22 cellular contexts compared by ENCODE assay signal in the genomic region with DNA sequence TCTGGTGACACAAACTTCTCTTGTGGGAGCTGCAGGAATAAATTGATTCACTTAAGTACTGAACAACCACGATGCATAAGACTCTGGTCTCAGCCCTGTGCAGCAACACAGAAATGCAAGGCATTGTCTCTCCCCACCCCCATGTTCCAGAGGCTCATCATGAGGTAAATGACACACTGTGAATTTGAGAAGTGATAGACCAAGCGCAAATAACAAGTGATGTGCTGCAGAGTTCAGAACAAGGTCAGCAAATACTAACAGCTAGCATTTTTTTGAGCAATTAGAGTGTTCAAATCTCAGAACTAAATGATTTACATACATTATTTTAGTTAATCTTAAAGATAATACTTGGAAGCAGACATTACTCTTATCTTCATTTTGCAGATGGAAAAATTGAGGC.
DNase-seq lines count a peak whose midpoint lies in the region; ATAC-seq and TF ChIP-seq lines count a peak whose summit lies in the region.
"Had no signal": no experiment of that assay in that cellular context is flagged by ENCODE, and none has a peak within 500 bp of the region (broad histone marks: within the 10 kb centered on the region; RNA-seq: fewer than 3 reads in every experiment).

No MANE protein-coding gene starts in this region.

- H3K4me1 ChIP-seq in right lobe of liver (no peaks in the 10 kb centered on the region), trophoblast cell (ENCODE audit: control insufficient read depth in 1 of 2, insufficient read depth in 2 of 2, low read length in 2 of 2) (no peaks in the 10 kb centered on the region), HAP-1 (no peaks in the 10 kb centered on the region)
- H3K4me1 ChIP-seq: A549; BE2C; BLaER1 treated with 17β-estradiol and CSF1 and Interleukin-3, amounts not matched to agents 10 nM and 100 nM had no signal

- no peak overlapping the region for H4K91ac ChIP-seq in trophoblast cell (ENCODE audit: low read depth, low read length)

- H3K4me2 ChIP-seq in trophoblast cell (ENCODE audit: low read length): no peak overlapping the region
- H3K4me2 ChIP-seq: A549; BLaER1 treated with 17β-estradiol and CSF1 and Interleukin-3, amounts not matched to agents 10 nM and 100 nM had no signal

- no peak overlapping the region for H2AFZ ChIP-seq in trophoblast cell (ENCODE audit: insufficient read depth, low read length, poor library complexity)
- H2AFZ ChIP-seq: GM23248 had no signal

- no peak overlapping the region for H3K4ac ChIP-seq in trophoblast cell (ENCODE audit: low read depth, low read length)

- no peak overlapping the region for H4K8ac ChIP-seq in trophoblast cell (ENCODE audit: low read depth, low read length)

- no peak overlapping the region for H2BK12ac ChIP-seq in trophoblast cell (ENCODE audit: low read length)

- TF ChIP-seq CTCF in right lobe of liver (IDR thresholded peaks at IDR 0.05): no peak

- H3K36me3 ChIP-seq in right lobe of liver (no peaks in the 10 kb centered on the region), trophoblast cell (ENCODE audit: control insufficient read depth in 1 of 2, insufficient read depth in 2 of 2, low read length in 2 of 2) (no peaks in the 10 kb centered on the region), HAP-1 (replicated peaks) (no peaks in the 10 kb centered on the region)
- H3K36me3 ChIP-seq: BE2C; BLaER1 treated with 17β-estradiol and CSF1 and Interleukin-3, amounts not matched to agents 10 nM and 100 nM had no signal

- no peak overlapping the region for H2BK120ac ChIP-seq in trophoblast cell (ENCODE audit: insufficient read depth, low read length, poor library complexity)

- no peak overlapping the region for H2AK5ac ChIP-seq in trophoblast cell (ENCODE audit: low read length)

- H3K9ac ChIP-seq in trophoblast cell (ENCODE audit: low read length): peak overlapping the region; percentile 13
- H3K9ac ChIP-seq: BLaER1 treated with 17β-estradiol and CSF1 and Interleukin-3, amounts not matched to agents 10 nM and 100 nM; GM23248 had no signal

- H3K79me1 ChIP-seq in trophoblast cell (ENCODE audit: low read length): no peaks in the 10 kb centered on the region

- H3K27ac ChIP-seq in right lobe of liver (no peak overlapping the region), trophoblast cell (ENCODE audit: low read depth, low read length) (no peak overlapping the region)
- H3K27ac ChIP-seq: A549; BLaER1 treated with 17β-estradiol and CSF1 and Interleukin-3, amounts not matched to agents 10 nM and 100 nM; GM23248 had no signal

- no peak overlapping the region for H4K12ac ChIP-seq in trophoblast cell (ENCODE audit: low read depth, low read length)

- intact Hi-C loops in right lobe of liver (cut with DNase I): no loop called here
- intact Hi-C loops in head of caudate nucleus (cut with DNase I): no loop called here

- no peak overlapping the region for H3K14ac ChIP-seq in trophoblast cell (ENCODE audit: low read length)

- no peak overlapping the region for H3K23ac ChIP-seq in trophoblast cell (ENCODE audit: low read length)

- ATAC-seq in right lobe of liver: peak in 3 of 4 donors; percentile 37 to 53 (median 46)
- ATAC-seq: A549, GM12878, HCT116 had no signal

- no peaks in the 10 kb centered on the region for H3K9me3 ChIP-seq in right lobe of liver
- peaks cover 1% of the 10 kb centered on the region for H3K9me3 ChIP-seq in trophoblast cell (ENCODE audit: insufficient read depth, low read depth, low read length)
- no peaks in the 10 kb centered on the region for H3K9me3 ChIP-seq in HAP-1
- H3K9me3 ChIP-seq: A549; BE2C; BLaER1 treated with 17β-estradiol and CSF1 and Interleukin-3, amounts not matched to agents 10 nM and 100 nM had no signal

- no peak for TF ChIP-seq POLR2A in right lobe of liver (IDR thresholded peaks at IDR 0.05)

- H2BK5ac ChIP-seq in trophoblast cell (ENCODE audit: low read depth, low read length, poor library complexity): no peak overlapping the region

- DNase-seq in LHCN-M2 (ENCODE audit: low read depth) (peak; percentile 26), right lobe of liver (no peak), trophoblast cell (peak in 1 of 2 donors; percentile 9), head of caudate nucleus (no peak), HAP-1 (ENCODE audit: low spot score in 2 of 2) (no peak)
- DNase-seq in activated naive CD4-positive, alpha-beta T cell treated with anti-CD3 and anti-CD28 coated beads, Interleukin-2, amount 50 U/mL, for 16 hours: no peak
- DNase-seq: 8988T; ACHN; AML-193; BE2C; CD4-positive, alpha-beta T cell; CD8-positive, alpha-beta memory T cell; DMS 273 treated with DMSO at 0.1 percent for 48 hours; DMS79; EL; GDM1; GM23248; H7 had no signal

- no peak overlapping the region for H3K18ac ChIP-seq in trophoblast cell (ENCODE audit: low read length)

- WGBS in right lobe of liver (ENCODE audit: insufficient coverage, low coverage, low lambda C conversion rate, missing lambda C conversion rate): 54% methylated on average over 2 of the region's 2 CpGs
- no CpG with 5 or more reads among the region's 2 CpGs for WGBS in trophoblast cell (ENCODE audit: extremely low coverage, insufficient coverage, insufficient read length)

- H3K27me3 ChIP-seq in right lobe of liver (no peaks in the 10 kb centered on the region), trophoblast cell (ENCODE audit: insufficient read depth, low read length) (no peaks in the 10 kb centered on the region), HAP-1 (ENCODE audit: low read depth) (no peaks in the 10 kb centered on the region)
- H3K27me3 ChIP-seq: BE2C; BLaER1 treated with 17β-estradiol and CSF1 and Interleukin-3, amounts not matched to agents 10 nM and 100 nM had no signal

- H3K79me2 ChIP-seq in trophoblast cell (ENCODE audit: control insufficient read depth, insufficient read depth, low read length, poor library complexity): no peaks in the 10 kb centered on the region

- in situ Hi-C loops in HAP-1 (cut with MboI; ENCODE audit: low sequenced_read_pairs): no loop called here

- H3K4me3 ChIP-seq in right lobe of liver (no peak overlapping the region), trophoblast cell (ENCODE audit: low read depth, low read length) (no peak overlapping the region), HAP-1 (no peak overlapping the region)
- H3K4me3 ChIP-seq: A549; BLaER1 treated with 17β-estradiol and CSF1 and Interleukin-3, amounts not matched to agents 10 nM and 100 nM; GM12878; GM23248 had no signal
